ENCODE assay signal across 8 cellular contexts in genomic region chr19:12139885-12140544, GRCh38. TPM values are rescaled to one million over a fixed set of nuclear protein-coding genes. Genes with fewer than 3 reads are reported as not detected.
DNase-seq lines count a peak whose midpoint lies in the region; ATAC-seq and TF ChIP-seq lines count a peak whose summit lies in the region.

ZNF20 (minus strand) TSS chr19:12140350; CDS start chr19:12140182, 168 bp downstream.

- TF ChIP-seq EP300 in upper lobe of left lung (IDR thresholded peaks at IDR 0.05): no peak

- peaks cover 10 to 21% of the 10 kb centered on the region in 2 donors for H3K4me1 ChIP-seq in adrenal gland (replicated peaks in 1 of 2)
- peaks cover 16 to 28% (median 24%) of the 10 kb centered on the region in 4 donors for H3K4me1 ChIP-seq in upper lobe of left lung

- DNase-seq in GM10248 (ENCODE audit: extremely low spot score) (peak; percentile 96), NCI-H128 (lab: John Stamatoyannopoulos, UW; ENCODE audit: unreplicated experiment) (peak; percentile 84), SW480 (ENCODE audit: low spot score) (peak; percentile 94), adrenal gland (peak; percentile 96 to 98 (median 98)), left cardiac atrium (peak; percentile 97), posterior cingulate gyrus (peak; percentile 92 to 99 (median 96)), upper lobe of left lung (peak; percentile 98)

- H3K27me3 ChIP-seq in adrenal gland (no peaks in the 10 kb centered on the region), upper lobe of left lung (no peaks in the 10 kb centered on the region)

- TF ChIP-seq CTCF in GM10248 (IDR thresholded peaks at IDR 0.05; ENCODE audit: control extremely low read depth, extremely low read depth, low read depth, missing control alignments): peak; percentile 5
- no peak for TF ChIP-seq CTCF in adrenal gland (IDR thresholded peaks at IDR 0.05)
- peak in 1 of 6 experiments; percentile 8 for TF ChIP-seq CTCF in upper lobe of left lung (IDR thresholded peaks at IDR 0.05)

- H3K9me3 ChIP-seq in adrenal gland (replicated peaks in 1 of 3): no peaks in the 10 kb centered on the region
- peaks cover 0 to under 1% (median under 1%) of the 10 kb centered on the region in 4 donors for H3K9me3 ChIP-seq in upper lobe of left lung

- CTCF ChIA-PET in GM10248 (lab: Yijun Ruan, JAX): interaction anchor here (0.9 to 3.5 kb wide), 24 partner anchors 10 to 343 kb away, joined by 3 to 68 read pairs (median 6); partner anchors contain the start of genes ZNF433, ZNF440, ZNF442 and ZNF491

- peaks cover 0 to 10% of the 10 kb centered on the region in 2 donors for H3K36me3 ChIP-seq in adrenal gland (replicated peaks in 1 of 2)
- H3K36me3 ChIP-seq in upper lobe of left lung: peaks cover 4 to 31% (median 12%) of the 10 kb centered on the region in 4 donors

- intact Hi-C loops in adrenal gland (cut with DNase I): loop anchor here (2.0 to 5.0 kb wide), 4 partner anchors 53 to 253 kb away; partner anchors contain the start of genes ZNF69 (in 1 of the 2) and ZNF844 (in 1 of the 2)
- intact Hi-C loops in left cardiac atrium (cut with DNase I): loop anchor here (2.0 to 5.0 kb wide), 6 partner anchors 49 to 343 kb away; partner anchors contain the start of genes ZNF491 (in 1 of the 2) and ZNF844 (in 1 of the 2)
- intact Hi-C loops in posterior cingulate gyrus (cut with DNase I): loop anchor here (1.0 to 5.0 kb wide), 5 partner anchors 49 to 343 kb away; partner anchors contain the start of genes ZNF491 and ZNF700

- 0 to 1% (median 0%) methylated on average over 4 to 49 of the region's 49 CpGs for WGBS in adrenal gland, 4 donors
- 0% methylated on average over 10 to 48 of the region's 49 CpGs for WGBS in upper lobe of left lung, 2 donors

- TF ChIP-seq POLR2A in adrenal gland (IDR thresholded peaks at IDR 0.05): peak in 1 of 2 donors; percentile 55
- TF ChIP-seq POLR2A in upper lobe of left lung (IDR thresholded peaks at IDR 0.05): peak in 3 of 4 donors; percentile 53 to 67 (median 61)

- H3K4me3 ChIP-seq in adrenal gland (peak within 1 kb of the TSS; percentile 9 to 87 (median 48)), upper lobe of left lung (peak within 1 kb of the TSS; percentile 82 to 95 (median 84))

- ATAC-seq in HG02610 (IDR thresholded peaks at IDR 0.05; ENCODE audit: unreplicated experiment): peak; percentile 91
- ATAC-seq in left cardiac atrium: peak; percentile 99 to 100
- peak; percentile 99 to 100 for ATAC-seq in upper lobe of left lung (ENCODE audit: low FRiP score in 2 of 2)

- H3K27ac ChIP-seq in adrenal gland (peak within 1 kb of the TSS in 4 of 5 donors; percentile 20 to 90 (median 76)), upper lobe of left lung (peak within 1 kb of the TSS; percentile 85 to 92 (median 90))

- POLR2A ChIA-PET in GM10248 (lab: Yijun Ruan, JAX): interaction anchor here (1.2 kb wide), 1 partner anchor 152 kb away, joined by 5 read pairs; no protein-coding TSS in a partner anchor

RNA-seq across cellular contexts. Expression of gene ZNF20, which starts in this region (rescaled TPM):
- total RNA-seq in adrenal gland (1 to 10 TPM; 1.2 to 6.4 (median 4.1) TPM), left cardiac atrium (1 to 10 TPM in 1 of 2 donors, under 1 TPM in 1; 0.89 to 1.1 TPM), upper lobe of left lung (1 to 10 TPM in 5 of 6 donors, not detected in 1; 1.9 to 5.4 (median 4.1) TPM)
- 1 to 10 TPM; 3.6 to 3.9 (median 3.7) TPM for polyA plus RNA-seq in adrenal gland

Comparison
In these comparisons a context has a peak if more than half of its experiments do, and no peak if none do; other contexts are left out.
1. Peak in every context shown above with its lines: DNase-seq, ATAC-seq, H3K4me3 ChIP-seq and H3K27ac ChIP-seq.